In the genomic region with DNA sequence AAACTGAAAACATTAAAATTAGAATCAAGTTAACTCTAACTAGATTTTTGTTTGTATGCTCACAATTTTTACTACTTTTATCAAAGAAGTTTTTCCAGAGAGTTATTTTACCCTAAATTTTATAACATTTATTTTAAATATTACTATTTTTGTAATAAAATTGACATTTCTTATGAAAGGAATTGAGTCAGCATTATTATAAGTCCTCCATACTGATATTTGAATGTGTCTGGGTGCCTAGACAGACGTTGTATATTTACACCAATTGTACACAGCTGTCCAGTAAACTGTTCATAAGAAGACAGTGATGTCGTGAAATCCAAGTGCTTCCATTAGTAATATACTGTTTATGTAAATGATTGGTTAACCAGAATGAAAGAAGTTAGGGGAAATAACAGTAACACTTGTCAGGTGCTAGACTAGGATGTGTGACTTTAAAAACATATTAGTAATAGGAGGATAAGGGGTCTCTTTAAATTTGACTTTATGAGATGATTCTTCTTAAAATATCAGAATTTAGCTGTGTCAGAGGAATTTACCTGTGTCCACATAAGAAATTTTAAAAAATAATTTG, we compare ENCODE assay signal across 19 cellular contexts.
DNase-seq lines count a peak whose midpoint lies in the region; ATAC-seq and TF ChIP-seq lines count a peak whose summit lies in the region.
"Had no signal": no experiment of that assay in that cellular context is flagged by ENCODE, and none has a peak within 500 bp of the region (broad histone marks: within the 10 kb centered on the region; RNA-seq: fewer than 3 reads in every experiment).

No MANE protein-coding gene starts in this region.

- TF ChIP-seq CTCF in Peyer's patch (IDR thresholded peaks at IDR 0.05) (no peak), GM13977 (IDR thresholded peaks at IDR 0.05; ENCODE audit: extremely low read depth, insufficient read depth, missing control alignments) (no peak)

- no peaks in the 10 kb centered on the region for H3K27me3 ChIP-seq in Peyer's patch
- H3K27me3 ChIP-seq: adrenal gland, colonic mucosa had no signal

- peaks cover 17% of the 10 kb centered on the region for H3K4me1 Mint-ChIP-seq in central memory CD8-positive, alpha-beta T cell

- H3K9me3 Mint-ChIP-seq in central memory CD8-positive, alpha-beta T cell, result no peaks in the 10 kb centered on the region
- H3K9me3 Mint-ChIP-seq: activated T-cell treated with anti-CD3 and anti-CD28 coated beads, Interleukin-2, amount 50 U/mL, for 4 hours; neural crest cell had no signal

- H3K4me3 ChIP-seq in Peyer's patch, result no peak overlapping the region
- H3K4me3 ChIP-seq: adrenal gland, BLaER1, colonic mucosa, lower lobe of right lung, PC-9 had no signal

- H3K4me3 Mint-ChIP-seq in central memory CD8-positive, alpha-beta T cell, result no peak overlapping the region
- H3K4me3 Mint-ChIP-seq: activated CD4-positive, alpha-beta T cell treated with anti-CD3 and anti-CD28 coated beads for 36 hours; activated T-cell treated with anti-CD3 and anti-CD28 coated beads, Interleukin-2, amount 50 U/mL, for 4 hours; neural crest cell had no signal

- in situ Hi-C loops in GM13977 (cut with MboI; ENCODE audit: low pct_unique_long_range_greater_than_20kb, low sequenced_read_pairs, unreplicated experiment), result no loop called here

- peak; percentile 74 for ATAC-seq in GM18520 (IDR thresholded peaks at IDR 0.05; ENCODE audit: unreplicated experiment)
- peak; percentile 35 for ATAC-seq in GM21529 (IDR thresholded peaks at IDR 0.05; ENCODE audit: unreplicated experiment)
- peak; percentile 46 for ATAC-seq in HG03175 (IDR thresholded peaks at IDR 0.05; ENCODE audit: unreplicated experiment)
- peak; percentile 41 for ATAC-seq in central memory CD8-positive, alpha-beta T cell (replicated peaks; ENCODE audit: extremely low read depth, poor library complexity, severe bottlenecking)
- ATAC-seq: activated CD4-positive, alpha-beta T cell treated with anti-CD3 and anti-CD28 coated beads for 36 hours; activated T-cell treated with anti-CD3 and anti-CD28 coated beads, Interleukin-2, amount 50 U/mL, for 4 hours; lower lobe of right lung had no signal

- H3K9me3 ChIP-seq in Peyer's patch, result no peaks in the 10 kb centered on the region
- H3K9me3 ChIP-seq: adrenal gland, colonic mucosa, lower lobe of right lung had no signal

- peaks cover 19% of the 10 kb centered on the region for H3K36me3 Mint-ChIP-seq in central memory CD8-positive, alpha-beta T cell (ENCODE audit: insufficient read depth)

- peak overlapping the region; percentile 83 for H3K27ac Mint-ChIP-seq in central memory CD8-positive, alpha-beta T cell (ENCODE audit: low read depth)
- H3K27ac Mint-ChIP-seq: activated CD4-positive, alpha-beta T cell treated with anti-CD3 and anti-CD28 coated beads for 36 hours had no signal

- H3K27me3 Mint-ChIP-seq in central memory CD8-positive, alpha-beta T cell, result no peaks in the 10 kb centered on the region
- H3K27me3 Mint-ChIP-seq: activated CD4-positive, alpha-beta T cell treated with anti-CD3 and anti-CD28 coated beads for 36 hours had no signal

- no peak for TF ChIP-seq POLR2A in Peyer's patch (IDR thresholded peaks at IDR 0.05)

- peaks cover 0 to 12% (median 3%) of the 10 kb centered on the region in 4 donors for H3K4me1 ChIP-seq in Peyer's patch
- H3K4me1 ChIP-seq: BLaER1, colonic mucosa had no signal

- peaks cover 0 to 30% (median 0%) of the 10 kb centered on the region in 3 donors for H3K36me3 ChIP-seq in Peyer's patch
- H3K36me3 ChIP-seq: colonic mucosa had no signal

- no peak for DNase-seq in central memory CD8-positive, alpha-beta T cell (ENCODE audit: low spot score in 2 of 2)
- DNase-seq in NCI-H446 (lab: John Stamatoyannopoulos, UW) (no peak), Peyer's patch (no peak), GM13977 (ENCODE audit: low spot score) (no peak), KG1 (lab: John Stamatoyannopoulos, UW) (no peak)
- DNase-seq: activated CD4-positive, alpha-beta T cell treated with anti-CD3 and anti-CD28 coated beads for 36 hours; activated T-cell treated with anti-CD3 and anti-CD28 coated beads, Interleukin-2, amount 50 U/mL, for 4 hours; adrenal gland; colonic mucosa; DND-41; GOT3; lower lobe of right lung; MV-4-11; PC-9 had no signal

- no peak overlapping the region for H3K27ac ChIP-seq in Peyer's patch
- H3K27ac ChIP-seq: adrenal gland, BLaER1, colonic mucosa, lower lobe of right lung, PC-9 had no signal
